Comparison of ENCODE assay signal across 16 cellular contexts in genomic region chr2:224098473-224098872, GRCh38.
"Had no signal": no experiment of that assay in that cellular context is flagged by ENCODE, and none has a peak within 500 bp of the region (broad histone marks: within the 10 kb centered on the region; RNA-seq: fewer than 3 reads in every experiment).

No MANE protein-coding gene starts in this region.

- H3K79me2 ChIP-seq: hepatocyte had no signal

- H3K36me3 ChIP-seq: gastroesophageal sphincter, lower lobe of right lung had no signal

- H3K9me3 ChIP-seq: body of pancreas, gastroesophageal sphincter, lower lobe of right lung had no signal

- H3K27ac ChIP-seq: body of pancreas, dorsolateral prefrontal cortex, hepatocyte, lower lobe of right lung had no signal

- H3K36me3 Mint-ChIP-seq: natural killer cell had no signal

- H3K9me3 Mint-ChIP-seq: natural killer cell; stimulated activated naive CD8-positive, alpha-beta T cell treated with anti-CD3 and anti-CD28 coated beads, Interleukin-15, amount 100 ng/mL, for 72 hours had no signal

- H3K4me3 Mint-ChIP-seq: natural killer cell; stimulated activated naive CD8-positive, alpha-beta T cell treated with anti-CD3 and anti-CD28 coated beads, Interleukin-15, amount 100 ng/mL, for 72 hours had no signal

- DNase-seq: activated naive CD4-positive, alpha-beta T cell treated with anti-CD3 and anti-CD28 coated beads, Interleukin-2, amount 50 U/mL, for 16 hours; activated T-cell treated with anti-CD3 and anti-CD28 coated beads, Interleukin-2, amount 50 U/mL, for 1 hour; cerebellar nuclear complex; dorsolateral prefrontal cortex; kidney glomerular epithelial cell; lower lobe of right lung; natural killer cell; occipital lobe; stimulated activated CD4-positive, alpha-beta T cell treated with anti-CD3 and anti-CD28 coated beads, Interleukin-15, amount 100 ng/mL, for 24 hours; stimulated activated CD4-positive, alpha-beta T cell treated with anti-CD3 and anti-CD28 coated beads, Interleukin-4, amount 100 ng/mL, for 24 hours; stimulated activated naive CD8-positive, alpha-beta T cell treated with anti-CD3 and anti-CD28 coated beads, Interleukin-15, amount 100 ng/mL, for 72 hours; T-helper 2 cell had no signal

- H3K4me1 ChIP-seq: body of pancreas, lower lobe of right lung had no signal

- H2AFZ ChIP-seq: hepatocyte had no signal

- FAIRE-seq: urothelium cell line had no signal

- H3K27me3 ChIP-seq: body of pancreas, gastroesophageal sphincter, hepatocyte had no signal

- H3K4me3 ChIP-seq: body of pancreas, dorsolateral prefrontal cortex, gastroesophageal sphincter, hepatocyte, lower lobe of right lung had no signal

- H3K4me2 ChIP-seq: hepatocyte had no signal

- H3K4me1 Mint-ChIP-seq: natural killer cell had no signal

- H3K27ac Mint-ChIP-seq: natural killer cell; stimulated activated naive CD8-positive, alpha-beta T cell treated with anti-CD3 and anti-CD28 coated beads, Interleukin-15, amount 100 ng/mL, for 72 hours had no signal

- ATAC-seq: body of pancreas; gastroesophageal sphincter; lower lobe of right lung; natural killer cell; stimulated activated naive CD8-positive, alpha-beta T cell treated with anti-CD3 and anti-CD28 coated beads, Interleukin-15, amount 100 ng/mL, for 72 hours had no signal
